4 cellular contexts compared by ENCODE assay signal in the genomic region with DNA sequence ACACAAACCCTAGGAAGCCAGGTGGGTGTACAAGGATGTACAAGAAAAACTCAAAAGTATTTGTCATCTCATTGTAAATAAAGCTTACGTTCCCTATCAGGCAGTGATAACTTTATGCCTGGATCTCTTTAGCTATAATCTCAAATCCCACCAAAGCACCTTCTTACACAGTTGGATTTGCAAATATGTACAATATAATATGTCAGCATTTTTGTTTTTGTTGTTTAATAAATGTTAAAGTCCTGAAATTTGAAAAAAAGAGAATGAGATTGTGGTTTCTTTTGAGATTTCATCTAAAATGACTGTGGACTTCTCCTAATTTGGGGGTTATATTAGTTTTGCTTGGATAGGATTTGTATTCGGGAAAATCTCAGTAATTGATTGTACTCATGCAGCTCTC.
A peak's percentile ranks its signal among the peaks of the same experiment; 100 is the strongest.
TF ChIP-seq lines count a peak whose summit lies in the region.

No MANE protein-coding gene starts in this region.

TF ChIP-seq in HepG2, 621 proteins besides CTCF, POLR2A, EP300 and RAD21:
- TF ChIP-seq FOXM1 (CRISPR knock-in tag; IDR thresholded peaks at IDR 0.05), result no peak
- peak; percentile 68 to 82 for TF ChIP-seq MAFK (conservative IDR thresholded peaks at IDR 0.05 in 1 of 2, IDR thresholded peaks at IDR 0.05 in 1 of 2; ENCODE audit: low read length in 2 of 2)
- TF ChIP-seq SMAD9 (CRISPR knock-in tag; IDR thresholded peaks at IDR 0.05), result no peak
- no peak for TF ChIP-seq MED1 (CRISPR knock-in tag; IDR thresholded peaks at IDR 0.05)
- TF ChIP-seq, protein P1, sequence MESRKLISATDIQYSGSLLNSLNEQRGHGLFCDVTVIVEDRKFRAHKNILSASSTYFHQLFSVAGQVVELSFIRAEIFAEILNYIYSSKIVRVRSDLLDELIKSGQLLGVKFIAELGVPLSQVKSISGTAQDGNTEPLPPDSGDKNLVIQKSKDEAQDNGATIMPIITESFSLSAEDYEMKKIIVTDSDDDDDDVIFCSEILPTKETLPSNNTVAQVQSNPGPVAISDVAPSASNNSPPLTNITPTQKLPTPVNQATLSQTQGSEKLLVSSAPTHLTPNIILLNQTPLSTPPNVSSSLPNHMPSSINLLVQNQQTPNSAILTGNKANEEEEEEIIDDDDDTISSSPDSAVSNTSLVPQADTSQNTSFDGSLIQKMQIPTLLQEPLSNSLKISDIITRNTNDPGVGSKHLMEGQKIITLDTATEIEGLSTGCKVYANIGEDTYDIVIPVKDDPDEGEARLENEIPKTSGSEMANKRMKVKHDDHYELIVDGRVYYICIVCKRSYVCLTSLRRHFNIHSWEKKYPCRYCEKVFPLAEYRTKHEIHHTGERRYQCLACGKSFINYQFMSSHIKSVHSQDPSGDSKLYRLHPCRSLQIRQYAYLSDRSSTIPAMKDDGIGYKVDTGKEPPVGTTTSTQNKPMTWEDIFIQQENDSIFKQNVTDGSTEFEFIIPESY (CRISPR knock-in tag; IDR thresholded peaks at IDR 0.05), result no peak
- TF ChIP-seq, protein P2, sequence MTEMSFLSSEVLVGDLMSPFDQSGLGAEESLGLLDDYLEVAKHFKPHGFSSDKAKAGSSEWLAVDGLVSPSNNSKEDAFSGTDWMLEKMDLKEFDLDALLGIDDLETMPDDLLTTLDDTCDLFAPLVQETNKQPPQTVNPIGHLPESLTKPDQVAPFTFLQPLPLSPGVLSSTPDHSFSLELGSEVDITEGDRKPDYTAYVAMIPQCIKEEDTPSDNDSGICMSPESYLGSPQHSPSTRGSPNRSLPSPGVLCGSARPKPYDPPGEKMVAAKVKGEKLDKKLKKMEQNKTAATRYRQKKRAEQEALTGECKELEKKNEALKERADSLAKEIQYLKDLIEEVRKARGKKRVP (CRISPR knock-in tag; IDR thresholded peaks at IDR 0.05), result no peak
- TF ChIP-seq MAFF (IDR thresholded peaks at IDR 0.05; ENCODE audit: low read depth, low read length), result peak; percentile 63; the same call in 1 of the 2 replicates
- no peak for TF ChIP-seq ZNF230 (CRISPR knock-in tag; IDR thresholded peaks at IDR 0.05)
TF ChIP-seq in HepG2: peak in this region for 2.

TF ChIP-seq in A549, 52 proteins besides CTCF, POLR2A, EP300 and RAD21:
- TF ChIP-seq RCOR1 (IDR thresholded peaks at IDR 0.05; ENCODE audit: low read depth, low read length), result no peak
- TF ChIP-seq, protein P3, sequence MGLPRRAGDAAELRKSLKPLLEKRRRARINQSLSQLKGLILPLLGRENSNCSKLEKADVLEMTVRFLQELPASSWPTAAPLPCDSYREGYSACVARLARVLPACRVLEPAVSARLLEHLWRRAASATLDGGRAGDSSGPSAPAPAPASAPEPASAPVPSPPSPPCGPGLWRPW (IDR thresholded peaks at IDR 0.05), result no peak
- peak; percentile 65 for TF ChIP-seq MAFK (IDR thresholded peaks at IDR 0.05; ENCODE audit: partially characterized antibody)
TF ChIP-seq in A549: peak in this region for 1.

TF ChIP-seq in IMR-90, 13 proteins besides CTCF, POLR2A, EP300 and RAD21:
- TF ChIP-seq MAFK (IDR thresholded peaks at IDR 0.05; ENCODE audit: low read depth, low read length) (peak; percentile 58; the same call in 1 of the 2 replicates), MXI1 (IDR thresholded peaks at IDR 0.05; ENCODE audit: borderline replicate concordance, low read depth, low read length) (no peak)
- TF ChIP-seq, protein P4, sequence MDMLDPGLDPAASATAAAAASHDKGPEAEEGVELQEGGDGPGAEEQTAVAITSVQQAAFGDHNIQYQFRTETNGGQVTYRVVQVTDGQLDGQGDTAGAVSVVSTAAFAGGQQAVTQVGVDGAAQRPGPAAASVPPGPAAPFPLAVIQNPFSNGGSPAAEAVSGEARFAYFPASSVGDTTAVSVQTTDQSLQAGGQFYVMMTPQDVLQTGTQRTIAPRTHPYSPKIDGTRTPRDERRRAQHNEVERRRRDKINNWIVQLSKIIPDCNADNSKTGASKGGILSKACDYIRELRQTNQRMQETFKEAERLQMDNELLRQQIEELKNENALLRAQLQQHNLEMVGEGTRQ (IDR thresholded peaks at IDR 0.05; ENCODE audit: low read depth, low read length), result no peak

TF ChIP-seq in K562, 482 proteins besides CTCF, POLR2A, EP300 and RAD21:
- TF ChIP-seq C11orf30 (IDR thresholded peaks at IDR 0.05; ENCODE audit: low read depth) (peak; percentile 19; the same call in 1 of the 2 replicates), CCAR2 (IDR thresholded peaks at IDR 0.05; ENCODE audit: low read depth, low read length) (no peak), NCOA4 (IDR thresholded peaks at IDR 0.05; ENCODE audit: partially characterized antibody) (no peak), CBX2 (IDR thresholded peaks at IDR 0.05; ENCODE audit: insufficient read depth, low read length, poor library complexity, severe bottlenecking) (no peak), MAFG (tag; conservative IDR thresholded peaks at IDR 0.05) (peak; percentile 26; the same call in 1 of the 2 replicates), ESRRB (CRISPR knock-in tag; IDR thresholded peaks at IDR 0.05; ENCODE audit: borderline replicate concordance) (no peak), ZNF197 (CRISPR knock-in tag; IDR thresholded peaks at IDR 0.05; ENCODE audit: low read depth) (no peak), ZNF253 (CRISPR knock-in tag; conservative IDR thresholded peaks at IDR 0.05) (no peak), PHF8 (IDR thresholded peaks at IDR 0.05; ENCODE audit: borderline replicate concordance, low read length) (no peak), ZNF384 (IDR thresholded peaks at IDR 0.05; ENCODE audit: low read depth, low read length) (no peak), ZNF316 (IDR thresholded peaks at IDR 0.05) (peak; percentile 77)
- TF ChIP-seq, protein P5, sequence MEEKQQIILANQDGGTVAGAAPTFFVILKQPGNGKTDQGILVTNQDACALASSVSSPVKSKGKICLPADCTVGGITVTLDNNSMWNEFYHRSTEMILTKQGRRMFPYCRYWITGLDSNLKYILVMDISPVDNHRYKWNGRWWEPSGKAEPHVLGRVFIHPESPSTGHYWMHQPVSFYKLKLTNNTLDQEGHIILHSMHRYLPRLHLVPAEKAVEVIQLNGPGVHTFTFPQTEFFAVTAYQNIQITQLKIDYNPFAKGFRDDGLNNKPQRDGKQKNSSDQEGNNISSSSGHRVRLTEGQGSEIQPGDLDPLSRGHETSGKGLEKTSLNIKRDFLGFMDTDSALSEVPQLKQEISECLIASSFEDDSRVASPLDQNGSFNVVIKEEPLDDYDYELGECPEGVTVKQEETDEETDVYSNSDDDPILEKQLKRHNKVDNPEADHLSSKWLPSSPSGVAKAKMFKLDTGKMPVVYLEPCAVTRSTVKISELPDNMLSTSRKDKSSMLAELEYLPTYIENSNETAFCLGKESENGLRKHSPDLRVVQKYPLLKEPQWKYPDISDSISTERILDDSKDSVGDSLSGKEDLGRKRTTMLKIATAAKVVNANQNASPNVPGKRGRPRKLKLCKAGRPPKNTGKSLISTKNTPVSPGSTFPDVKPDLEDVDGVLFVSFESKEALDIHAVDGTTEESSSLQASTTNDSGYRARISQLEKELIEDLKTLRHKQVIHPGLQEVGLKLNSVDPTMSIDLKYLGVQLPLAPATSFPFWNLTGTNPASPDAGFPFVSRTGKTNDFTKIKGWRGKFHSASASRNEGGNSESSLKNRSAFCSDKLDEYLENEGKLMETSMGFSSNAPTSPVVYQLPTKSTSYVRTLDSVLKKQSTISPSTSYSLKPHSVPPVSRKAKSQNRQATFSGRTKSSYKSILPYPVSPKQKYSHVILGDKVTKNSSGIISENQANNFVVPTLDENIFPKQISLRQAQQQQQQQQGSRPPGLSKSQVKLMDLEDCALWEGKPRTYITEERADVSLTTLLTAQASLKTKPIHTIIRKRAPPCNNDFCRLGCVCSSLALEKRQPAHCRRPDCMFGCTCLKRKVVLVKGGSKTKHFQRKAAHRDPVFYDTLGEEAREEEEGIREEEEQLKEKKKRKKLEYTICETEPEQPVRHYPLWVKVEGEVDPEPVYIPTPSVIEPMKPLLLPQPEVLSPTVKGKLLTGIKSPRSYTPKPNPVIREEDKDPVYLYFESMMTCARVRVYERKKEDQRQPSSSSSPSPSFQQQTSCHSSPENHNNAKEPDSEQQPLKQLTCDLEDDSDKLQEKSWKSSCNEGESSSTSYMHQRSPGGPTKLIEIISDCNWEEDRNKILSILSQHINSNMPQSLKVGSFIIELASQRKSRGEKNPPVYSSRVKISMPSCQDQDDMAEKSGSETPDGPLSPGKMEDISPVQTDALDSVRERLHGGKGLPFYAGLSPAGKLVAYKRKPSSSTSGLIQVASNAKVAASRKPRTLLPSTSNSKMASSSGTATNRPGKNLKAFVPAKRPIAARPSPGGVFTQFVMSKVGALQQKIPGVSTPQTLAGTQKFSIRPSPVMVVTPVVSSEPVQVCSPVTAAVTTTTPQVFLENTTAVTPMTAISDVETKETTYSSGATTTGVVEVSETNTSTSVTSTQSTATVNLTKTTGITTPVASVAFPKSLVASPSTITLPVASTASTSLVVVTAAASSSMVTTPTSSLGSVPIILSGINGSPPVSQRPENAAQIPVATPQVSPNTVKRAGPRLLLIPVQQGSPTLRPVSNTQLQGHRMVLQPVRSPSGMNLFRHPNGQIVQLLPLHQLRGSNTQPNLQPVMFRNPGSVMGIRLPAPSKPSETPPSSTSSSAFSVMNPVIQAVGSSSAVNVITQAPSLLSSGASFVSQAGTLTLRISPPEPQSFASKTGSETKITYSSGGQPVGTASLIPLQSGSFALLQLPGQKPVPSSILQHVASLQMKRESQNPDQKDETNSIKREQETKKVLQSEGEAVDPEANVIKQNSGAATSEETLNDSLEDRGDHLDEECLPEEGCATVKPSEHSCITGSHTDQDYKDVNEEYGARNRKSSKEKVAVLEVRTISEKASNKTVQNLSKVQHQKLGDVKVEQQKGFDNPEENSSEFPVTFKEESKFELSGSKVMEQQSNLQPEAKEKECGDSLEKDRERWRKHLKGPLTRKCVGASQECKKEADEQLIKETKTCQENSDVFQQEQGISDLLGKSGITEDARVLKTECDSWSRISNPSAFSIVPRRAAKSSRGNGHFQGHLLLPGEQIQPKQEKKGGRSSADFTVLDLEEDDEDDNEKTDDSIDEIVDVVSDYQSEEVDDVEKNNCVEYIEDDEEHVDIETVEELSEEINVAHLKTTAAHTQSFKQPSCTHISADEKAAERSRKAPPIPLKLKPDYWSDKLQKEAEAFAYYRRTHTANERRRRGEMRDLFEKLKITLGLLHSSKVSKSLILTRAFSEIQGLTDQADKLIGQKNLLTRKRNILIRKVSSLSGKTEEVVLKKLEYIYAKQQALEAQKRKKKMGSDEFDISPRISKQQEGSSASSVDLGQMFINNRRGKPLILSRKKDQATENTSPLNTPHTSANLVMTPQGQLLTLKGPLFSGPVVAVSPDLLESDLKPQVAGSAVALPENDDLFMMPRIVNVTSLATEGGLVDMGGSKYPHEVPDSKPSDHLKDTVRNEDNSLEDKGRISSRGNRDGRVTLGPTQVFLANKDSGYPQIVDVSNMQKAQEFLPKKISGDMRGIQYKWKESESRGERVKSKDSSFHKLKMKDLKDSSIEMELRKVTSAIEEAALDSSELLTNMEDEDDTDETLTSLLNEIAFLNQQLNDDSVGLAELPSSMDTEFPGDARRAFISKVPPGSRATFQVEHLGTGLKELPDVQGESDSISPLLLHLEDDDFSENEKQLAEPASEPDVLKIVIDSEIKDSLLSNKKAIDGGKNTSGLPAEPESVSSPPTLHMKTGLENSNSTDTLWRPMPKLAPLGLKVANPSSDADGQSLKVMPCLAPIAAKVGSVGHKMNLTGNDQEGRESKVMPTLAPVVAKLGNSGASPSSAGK (IDR thresholded peaks at IDR 0.05), result no peak
- TF ChIP-seq, protein P6, sequence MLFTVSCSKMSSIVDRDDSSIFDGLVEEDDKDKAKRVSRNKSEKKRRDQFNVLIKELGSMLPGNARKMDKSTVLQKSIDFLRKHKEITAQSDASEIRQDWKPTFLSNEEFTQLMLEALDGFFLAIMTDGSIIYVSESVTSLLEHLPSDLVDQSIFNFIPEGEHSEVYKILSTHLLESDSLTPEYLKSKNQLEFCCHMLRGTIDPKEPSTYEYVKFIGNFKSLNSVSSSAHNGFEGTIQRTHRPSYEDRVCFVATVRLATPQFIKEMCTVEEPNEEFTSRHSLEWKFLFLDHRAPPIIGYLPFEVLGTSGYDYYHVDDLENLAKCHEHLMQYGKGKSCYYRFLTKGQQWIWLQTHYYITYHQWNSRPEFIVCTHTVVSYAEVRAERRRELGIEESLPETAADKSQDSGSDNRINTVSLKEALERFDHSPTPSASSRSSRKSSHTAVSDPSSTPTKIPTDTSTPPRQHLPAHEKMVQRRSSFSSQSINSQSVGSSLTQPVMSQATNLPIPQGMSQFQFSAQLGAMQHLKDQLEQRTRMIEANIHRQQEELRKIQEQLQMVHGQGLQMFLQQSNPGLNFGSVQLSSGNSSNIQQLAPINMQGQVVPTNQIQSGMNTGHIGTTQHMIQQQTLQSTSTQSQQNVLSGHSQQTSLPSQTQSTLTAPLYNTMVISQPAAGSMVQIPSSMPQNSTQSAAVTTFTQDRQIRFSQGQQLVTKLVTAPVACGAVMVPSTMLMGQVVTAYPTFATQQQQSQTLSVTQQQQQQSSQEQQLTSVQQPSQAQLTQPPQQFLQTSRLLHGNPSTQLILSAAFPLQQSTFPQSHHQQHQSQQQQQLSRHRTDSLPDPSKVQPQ (CRISPR knock-in tag; IDR thresholded peaks at IDR 0.05; ENCODE audit: borderline replicate concordance), result no peak
